Comparison of ENCODE assay signal across 1 cellular context in genomic region chr7:101177644-101178043, GRCh38.
TF ChIP-seq lines count a peak whose summit lies in the region.

No MANE protein-coding gene starts in this region.

TF ChIP-seq in H1, 55 proteins besides CTCF, POLR2A, EP300 and RAD21:
- no peak for TF ChIP-seq CHD2 (IDR thresholded peaks at IDR 0.05; ENCODE audit: low read length)
- no peak for TF ChIP-seq BCL11A (IDR thresholded peaks at IDR 0.05; ENCODE audit: low read depth in 2 of 2, low read length in 2 of 2)
- no peak for TF ChIP-seq NRF1 (IDR thresholded peaks at IDR 0.05; ENCODE audit: low read depth, low read length)
- no peak for TF ChIP-seq HDAC2 (IDR thresholded peaks at IDR 0.05; ENCODE audit: borderline replicate concordance in 1 of 2, low read depth in 2 of 2, low read length in 2 of 2)
- no peak for TF ChIP-seq CHD7 (IDR thresholded peaks at IDR 0.05; ENCODE audit: insufficient replicate concordance, low read length)
- no peak for TF ChIP-seq SAP30 (IDR thresholded peaks at IDR 0.05; ENCODE audit: insufficient read depth, insufficient replicate concordance, low read length)
- TF ChIP-seq POU5F1 (IDR thresholded peaks at IDR 0.05; ENCODE audit: low read depth, low read length): no peak
- no peak for TF ChIP-seq YY1 (IDR thresholded peaks at IDR 0.05; ENCODE audit: low read depth, low read length)
- no peak for TF ChIP-seq SIN3A (conservative IDR thresholded peaks at IDR 0.05 in 1 of 2, IDR thresholded peaks at IDR 0.05 in 1 of 2; ENCODE audit: low read depth in 1 of 2, low read length in 2 of 2)
- TF ChIP-seq NANOG (IDR thresholded peaks at IDR 0.05; ENCODE audit: insufficient read depth, low read depth, low read length, poor library complexity, severe bottlenecking): no peak
- no peak for TF ChIP-seq SP4 (IDR thresholded peaks at IDR 0.05; ENCODE audit: low read length)
- TF ChIP-seq HDAC6 (IDR thresholded peaks at IDR 0.05; ENCODE audit: low read depth, low read length): no peak
